In genomic region chr5:93342563-93343061, GRCh38 we compare ENCODE assay signal across 12 cellular contexts.
DNase-seq lines count a peak whose midpoint lies in the region; ATAC-seq and TF ChIP-seq lines count a peak whose summit lies in the region.
"Had no signal": no experiment of that assay in that cellular context is flagged by ENCODE, and none has a peak within 500 bp of the region (broad histone marks: within the 10 kb centered on the region; RNA-seq: fewer than 3 reads in every experiment).

No MANE protein-coding gene starts in this region.

- no peaks in the 10 kb centered on the region; the same call in 1 of the 2 replicates for H3K9me3 Mint-ChIP-seq in HFFc6

- TF ChIP-seq CTCF in OCI-LY3 (IDR thresholded peaks at IDR 0.05; ENCODE audit: low read depth, low read length) (no peak), HFFc6 (IDR thresholded peaks at IDR 0.05) (no peak)

- no peak overlapping the region for H3K4me3 Mint-ChIP-seq in HFFc6

- H3K4me1 Mint-ChIP-seq in HFFc6 (ENCODE audit: low read depth), result peaks cover 10% of the 10 kb centered on the region; the same call in 1 of the 2 replicates

- DNase-seq in NCI-H1694 treated with DMSO at 0.1 percent for 48 hours (lab: John Stamatoyannopoulos, UW), result peak; percentile 19
- DNase-seq in NCI-H1694 (lab: John Stamatoyannopoulos, UW), result no peak
- no peak for DNase-seq in medulla oblongata (ENCODE audit: extremely low spot score)
- no peak for DNase-seq in HFFc6
- DNase-seq: activated gamma-delta T cell, dermis blood vessel endothelial cell had no signal

- H3K9me3 ChIP-seq in OCI-LY3 (ENCODE audit: insufficient read depth, low read length), result no peaks in the 10 kb centered on the region
- H3K9me3 ChIP-seq in skeletal muscle satellite cell (replicated peaks; ENCODE audit: low read length), result no peaks in the 10 kb centered on the region
- H3K9me3 ChIP-seq: A549 had no signal

- H3K36me3 ChIP-seq in OCI-LY3 (replicated peaks; ENCODE audit: low read depth, low read length), result no peaks in the 10 kb centered on the region
- no peaks in the 10 kb centered on the region for H3K36me3 ChIP-seq in skeletal muscle satellite cell (ENCODE audit: insufficient read depth, low read length)

- H3K79me2 ChIP-seq in OCI-LY3 (ENCODE audit: low read length), result no peaks in the 10 kb centered on the region
- H3K79me2 ChIP-seq: parathyroid adenoma had no signal

- H4K20me1 ChIP-seq in OCI-LY3 (ENCODE audit: insufficient read depth, low read length), result no peaks in the 10 kb centered on the region; the same call in 1 of the 2 replicates

- H3K4me3 ChIP-seq in OCI-LY3 (ENCODE audit: low read length) (peak overlapping the region; percentile 59), skeletal muscle satellite cell (ENCODE audit: low read length) (no peak overlapping the region)
- H3K4me3 ChIP-seq: A549 had no signal

- H3K4me1 ChIP-seq in OCI-LY3 (ENCODE audit: low read length) (peaks cover 32% of the 10 kb centered on the region), skeletal muscle satellite cell (ENCODE audit: control insufficient read depth, insufficient read depth, low read length) (peaks cover 14% of the 10 kb centered on the region)
- H3K4me1 ChIP-seq: A549, parathyroid adenoma had no signal

- 0 out of 2 replicates have a peak, but pooled peaks cover 5% of the 10 kb centered on the region for H3K36me3 Mint-ChIP-seq in HFFc6 (ENCODE audit: low read depth)

- no peak overlapping the region for H2AFZ ChIP-seq in OCI-LY3 (ENCODE audit: low read depth, low read length)
- H2AFZ ChIP-seq: parathyroid adenoma had no signal

- H3K27ac Mint-ChIP-seq in HFFc6, result no peak overlapping the region

- peaks cover 2% of the 10 kb centered on the region; the same call in 1 of the 2 replicates for H3K27me3 Mint-ChIP-seq in HFFc6 (ENCODE audit: insufficient read depth)

- H3K9ac ChIP-seq in OCI-LY3 (ENCODE audit: low read length) (0 out of 2 replicates have a peak overlapping the region, but pooled peaks have one; percentile 12), skeletal muscle satellite cell (ENCODE audit: low read depth, low read length) (no peak overlapping the region)
- H3K9ac ChIP-seq: parathyroid adenoma had no signal

- H3K4me2 ChIP-seq in OCI-LY3 (ENCODE audit: low read length), result peak overlapping the region; percentile 90
- peak overlapping the region; percentile 51 for H3K4me2 ChIP-seq in skeletal muscle satellite cell (ENCODE audit: low read length)
- H3K4me2 ChIP-seq: A549 had no signal

- ATAC-seq in HG02642 (IDR thresholded peaks at IDR 0.05; ENCODE audit: poor library complexity, unreplicated experiment), result peak; percentile 67
- ATAC-seq in HG03139 (IDR thresholded peaks at IDR 0.05; ENCODE audit: unreplicated experiment), result no peak
- ATAC-seq: A549 had no signal

- H3K27me3 ChIP-seq in OCI-LY3 (ENCODE audit: low read depth, low read length), result peaks cover 31% of the 10 kb centered on the region
- H3K27me3 ChIP-seq in skeletal muscle satellite cell (ENCODE audit: control insufficient read depth, insufficient read depth, low read length), result no peaks in the 10 kb centered on the region

- H3K27ac ChIP-seq in OCI-LY3 (ENCODE audit: low read length), result peak overlapping the region; percentile 61
- H3K27ac ChIP-seq: A549, parathyroid adenoma had no signal
